In the genomic region with DNA sequence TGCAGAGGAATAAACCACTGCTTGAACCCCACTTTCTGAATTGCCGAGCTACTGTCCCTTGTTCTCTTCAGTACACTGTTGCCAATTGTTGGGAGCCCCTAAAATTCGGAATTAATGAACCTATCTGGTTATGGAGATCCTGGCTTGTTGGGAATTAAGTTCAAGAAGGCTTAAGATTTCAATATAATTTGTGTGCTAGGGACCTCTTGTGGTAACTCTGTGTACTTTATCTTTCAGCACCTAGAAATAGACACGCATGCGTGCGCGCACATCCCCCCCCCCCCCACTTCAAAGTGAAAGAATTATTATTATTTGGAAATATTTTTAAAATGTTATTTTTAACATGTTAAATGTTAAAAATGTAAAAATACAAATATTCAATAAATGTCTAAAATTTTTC, we compare ENCODE assay signal across 9 cellular contexts. TPM values are rescaled to one million over a fixed set of nuclear protein-coding genes. Genes with fewer than 3 reads are reported as not detected.
DNase-seq lines count a peak whose midpoint lies in the region; ATAC-seq and TF ChIP-seq lines count a peak whose summit lies in the region.
"Had no signal": no experiment of that assay in that cellular context is flagged by ENCODE, and none has a peak within 500 bp of the region (broad histone marks: within the 10 kb centered on the region; RNA-seq: fewer than 3 reads in every experiment).

No MANE protein-coding gene starts in this region.

- H2BK120ac ChIP-seq in H9 (ENCODE audit: low read depth, low read length, poor library complexity, severe bottlenecking) = no peak overlapping the region

- H3K27ac ChIP-seq in CD4-positive, CD25-positive, alpha-beta regulatory T cell (ENCODE audit: insufficient read depth, low read length, poor library complexity, severe bottlenecking) = no peak overlapping the region
- H3K27ac ChIP-seq in H9 (ENCODE audit: insufficient read length, low read depth, low read length) (no peak overlapping the region), PC-3 (ENCODE audit: low read length) (no peak overlapping the region), endodermal cell (ENCODE audit: low read depth, low read length) (no peak overlapping the region)

- peaks cover 10% of the 10 kb centered on the region for H3K27me3 Mint-ChIP-seq in CD4-positive, CD25-positive, alpha-beta regulatory T cell
- no peaks in the 10 kb centered on the region for H3K27me3 Mint-ChIP-seq in H9 (ENCODE audit: low read depth)
- H3K27me3 Mint-ChIP-seq in endodermal cell (ENCODE audit: insufficient read depth) = no peaks in the 10 kb centered on the region

- H3K56ac ChIP-seq in H9 (ENCODE audit: insufficient read length, low read depth, low read length) = no peak overlapping the region

- H3K36me3 Mint-ChIP-seq in CD4-positive, CD25-positive, alpha-beta regulatory T cell = no peaks in the 10 kb centered on the region
- H3K36me3 Mint-ChIP-seq in H9 (ENCODE audit: insufficient read depth in 1 of 3, low read depth in 3 of 3) = no peaks in the 10 kb centered on the region
- H3K36me3 Mint-ChIP-seq in endodermal cell (ENCODE audit: low read depth) = no peaks in the 10 kb centered on the region

- TF ChIP-seq CTCF in H9 (conservative IDR thresholded peaks at IDR 0.05) = peak; percentile 77
- peak; percentile 50; the same call in 1 of the 2 replicates for TF ChIP-seq CTCF in PC-3 (conservative IDR thresholded peaks at IDR 0.05; ENCODE audit: low read depth, low read length)
- TF ChIP-seq CTCF in endodermal cell (conservative IDR thresholded peaks at IDR 0.05) = peak; percentile 81
- TF ChIP-seq CTCF in mucosa of descending colon (IDR thresholded peaks at IDR 0.05) = peak; percentile 8

- no peaks in the 10 kb centered on the region for H3K36me3 ChIP-seq in CD4-positive, CD25-positive, alpha-beta regulatory T cell (ENCODE audit: control insufficient read depth, insufficient read depth, low read length)
- no peaks in the 10 kb centered on the region for H3K36me3 ChIP-seq in PC-3 (ENCODE audit: low read depth, low read length)
- H3K36me3 ChIP-seq in endodermal cell (ENCODE audit: control insufficient read depth, insufficient read depth, low read length) = no peaks in the 10 kb centered on the region
- no peaks in the 10 kb centered on the region for H3K36me3 ChIP-seq in mucosa of descending colon (ENCODE audit: low read depth)

- no peak overlapping the region for H3K4me3 ChIP-seq in CD4-positive, CD25-positive, alpha-beta regulatory T cell (ENCODE audit: low read depth, low read length)
- H3K4me3 ChIP-seq in PC-3 (ENCODE audit: low read length) = no peak overlapping the region
- H3K4me3 ChIP-seq in endodermal cell (ENCODE audit: low read length) = no peak overlapping the region
- H3K4me3 ChIP-seq in mucosa of descending colon = no peak overlapping the region

- no peaks in the 10 kb centered on the region for H3K4me1 ChIP-seq in CD4-positive, CD25-positive, alpha-beta regulatory T cell (ENCODE audit: control insufficient read depth, insufficient read depth, low read length, poor library complexity, severe bottlenecking)
- H3K4me1 ChIP-seq in H9 (ENCODE audit: insufficient read depth, low read length) (no peaks in the 10 kb centered on the region), PC-3 (ENCODE audit: insufficient read depth, low read length) (peaks cover 8% of the 10 kb centered on the region; the same call in 1 of the 2 replicates), endodermal cell (ENCODE audit: control insufficient read depth, insufficient read depth, low read length) (no peaks in the 10 kb centered on the region), mucosa of descending colon (ENCODE audit: low read depth) (no peaks in the 10 kb centered on the region)

- no peak overlapping the region for H2BK15ac ChIP-seq in H9 (ENCODE audit: low read depth, low read length)

- no CpG with 5 or more reads among the region's 6 CpGs for WGBS in H9 (ENCODE audit: extremely low coverage, insufficient read length, low lambda C conversion rate)
- WGBS in endodermal cell (ENCODE audit: insufficient coverage in 1 of 2, insufficient read length in 1 of 2), 2 experiments = 19 to 34% methylated on average over 2 of the region's 6 CpGs

- intact Hi-C loops in PC-3 (cut with micrococcal nuclease) (loop anchor here (1.0 to 5.0 kb wide), 3 partner anchors 153 to 246 kb away; partner anchors contain the start of genes GFM2, HEXB and NSA2), mucosa of descending colon (cut with DNase I, micrococcal nuclease) (loop anchor here in 1 of 2 donors (2.0 kb wide), 1 partner anchor 247 kb away; no protein-coding TSS in a partner anchor)

- no peaks in the 10 kb centered on the region for H3K79me1 ChIP-seq in H9 (ENCODE audit: insufficient read depth, low read depth, low read length, poor library complexity, severe bottlenecking)

- no peaks in the 10 kb centered on the region for H3K9me3 ChIP-seq in CD4-positive, CD25-positive, alpha-beta regulatory T cell (ENCODE audit: control insufficient read depth in 2 of 2, low read length in 2 of 2)
- H3K9me3 ChIP-seq in H9 (ENCODE audit: control insufficient read depth, low read depth, low read length) (no peaks in the 10 kb centered on the region), PC-3 (ENCODE audit: low read length) (no peaks in the 10 kb centered on the region), endodermal cell (ENCODE audit: control insufficient read depth, low read length) (peaks cover 11% of the 10 kb centered on the region), mucosa of descending colon (no peaks in the 10 kb centered on the region)

- no peaks in the 10 kb centered on the region for H3K23me2 ChIP-seq in H9 (ENCODE audit: insufficient read length, low read depth, low read length, poor library complexity, severe bottlenecking)

- no peaks in the 10 kb centered on the region for H3F3A ChIP-seq in PC-3 (ENCODE audit: low read length, unreplicated experiment)

- no peak overlapping the region for H3K14ac ChIP-seq in H9 (ENCODE audit: insufficient read depth, low read length)

- H3K27me3 ChIP-seq in CD4-positive, CD25-positive, alpha-beta regulatory T cell (ENCODE audit: control insufficient read depth, insufficient read depth, low read length) = peaks cover 2% of the 10 kb centered on the region
- H3K27me3 ChIP-seq in H9 (ENCODE audit: insufficient read depth, low read length) (no peaks in the 10 kb centered on the region), PC-3 (ENCODE audit: low read length) (no peaks in the 10 kb centered on the region), endodermal cell (ENCODE audit: control insufficient read depth, insufficient read depth, low read length, poor library complexity, severe bottlenecking) (no peaks in the 10 kb centered on the region)

- H3K4me2 ChIP-seq in H9 (ENCODE audit: insufficient read depth, insufficient read length, low read length) (no peak overlapping the region), PC-3 (ENCODE audit: low read length) (no peak overlapping the region)

- DNase-seq in CD4-positive, CD25-positive, alpha-beta regulatory T cell = peak in 2 of 3 donors; percentile 34 to 55
- no peak for DNase-seq in H9
- DNase-seq in PC-3 = peak; percentile 63
- peak; percentile 55 for DNase-seq in endodermal cell
- DNase-seq in mucosa of descending colon = no peak
- no peak for DNase-seq in stimulated activated CD4-positive, alpha-beta T cell treated with anti-CD3 and anti-CD28 coated beads, Interleukin-2, amount 100 ng/mL, for 48 hours
- no peak for DNase-seq in T-helper 9 cell

- CTCF ChIA-PET in PC-3 (lab: Charles Lee) = no interaction called here

- no peak overlapping the region for H3K23ac ChIP-seq in H9 (ENCODE audit: insufficient read length, low read depth, low read length)

- no peaks in the 10 kb centered on the region for H3K9me2 ChIP-seq in PC-3 (replicated peaks; ENCODE audit: low read length)

- no peak overlapping the region for H3K4ac ChIP-seq in H9 (ENCODE audit: low read depth, low read length)

- H3K79me2 ChIP-seq in H9 (ENCODE audit: insufficient read depth, low read length) (no peaks in the 10 kb centered on the region), PC-3 (ENCODE audit: low read length) (no peaks in the 10 kb centered on the region)

- H3K4me3 Mint-ChIP-seq in CD4-positive, CD25-positive, alpha-beta regulatory T cell = no peak overlapping the region
- no peak overlapping the region for H3K4me3 Mint-ChIP-seq in H9
- H3K4me3 Mint-ChIP-seq in endodermal cell = no peak overlapping the region
- H3K4me3 Mint-ChIP-seq: IgD-negative memory B cell had no signal

- no peak overlapping the region for H4K5ac ChIP-seq in H9 (ENCODE audit: insufficient read length, low read depth, low read length)

- ATAC-seq in CD4-positive, CD25-positive, alpha-beta regulatory T cell (ENCODE audit: low read depth in 2 of 2) = no peak
- ATAC-seq in PC-3 = no peak; the same call in 1 of the 2 replicates
- peak; percentile 60 for ATAC-seq in mucosa of descending colon
- ATAC-seq in GM18873 (IDR thresholded peaks at IDR 0.05; ENCODE audit: low FRiP score, unreplicated experiment) = no peak

- no peak overlapping the region for H3K27ac Mint-ChIP-seq in CD4-positive, CD25-positive, alpha-beta regulatory T cell
- H3K27ac Mint-ChIP-seq in H9 = no peak overlapping the region
- no peak overlapping the region for H3K27ac Mint-ChIP-seq in endodermal cell
- H3K27ac Mint-ChIP-seq: IgD-negative memory B cell had no signal

- no TSS peak for BruUV-seq in PC-3 (replicated peaks; lab: Mats Ljungman, UMichigan)

- H4K91ac ChIP-seq in H9 (ENCODE audit: insufficient read length, low read depth, low read length) = no peak overlapping the region

- peaks cover 0 to 1% (median 0%) of the 10 kb centered on the region in 7 donors for H3K9me3 Mint-ChIP-seq in CD4-positive, CD25-positive, alpha-beta regulatory T cell
- H3K9me3 Mint-ChIP-seq in H9 (peaks cover 7 to 8% of the 10 kb centered on the region in 2 experiments; a peak in 4 of 5 replicates), endodermal cell (peaks cover 9% of the 10 kb centered on the region)

- H2AK5ac ChIP-seq in H9 (ENCODE audit: insufficient read length, low read length) = no peak overlapping the region

- H4K20me1 ChIP-seq in H9 (ENCODE audit: control insufficient read depth, insufficient read depth, insufficient read length) (no peaks in the 10 kb centered on the region), PC-3 (ENCODE audit: low read length) (no peaks in the 10 kb centered on the region)

- no peak overlapping the region for H2BK5ac ChIP-seq in H9 (ENCODE audit: insufficient read length, low read length)

- no peak overlapping the region for H2BK20ac ChIP-seq in H9 (ENCODE audit: low read depth, low read length, poor library complexity, severe bottlenecking)

- no peak overlapping the region for H3T11ph ChIP-seq in H9 (ENCODE audit: low read length)

- H2AFZ ChIP-seq in H9 (ENCODE audit: low read length) = no peak overlapping the region
- H2AFZ ChIP-seq in PC-3 (ENCODE audit: low read length) = no peak overlapping the region

- no peak overlapping the region for H4K8ac ChIP-seq in H9 (replicated peaks; ENCODE audit: insufficient read length, low read depth, low read length)

- POLR2A ChIA-PET in PC-3 (lab: Charles Lee; ENCODE audit: unreplicated experiment) = interaction anchor here (0.6 kb wide), 1 partner anchor 417 kb away, joined by 20 read pairs; the partner anchor contains the start of gene HMGCR

- H3K9ac ChIP-seq in H9 (ENCODE audit: extremely low read depth, insufficient read length, low read length) = no peak overlapping the region
- H3K9ac ChIP-seq in PC-3 (ENCODE audit: low read length) = no peak overlapping the region
- H3K9ac ChIP-seq in endodermal cell (ENCODE audit: extremely low read depth, low read length, poor library complexity, severe bottlenecking) = no peak overlapping the region

- H2BK12ac ChIP-seq in H9 (ENCODE audit: insufficient read length, low read depth, low read length) = no peak overlapping the region

- peaks cover 0 to 2% (median 0%) of the 10 kb centered on the region in 4 donors for H3K4me1 Mint-ChIP-seq in CD4-positive, CD25-positive, alpha-beta regulatory T cell
- 0 out of 4 replicates have a peak, but pooled peaks cover 0 to 2% of the 10 kb centered on the region in 2 experiments for H3K4me1 Mint-ChIP-seq in H9
- no peaks in the 10 kb centered on the region for H3K4me1 Mint-ChIP-seq in endodermal cell

- H3K18ac ChIP-seq in H9 (ENCODE audit: insufficient read length, low read depth, low read length) = no peak overlapping the region

RNA-seq across cellular contexts. Expression of gene FAM169A, which starts 53.3 kb away (rescaled TPM):
- 7.4 TPM for total RNA-seq in CD4-positive, CD25-positive, alpha-beta regulatory T cell
- polyA plus RNA-seq in CD4-positive, CD25-positive, alpha-beta regulatory T cell = 1 to 10 TPM; 2.5 to 6.3 (median 4.5) TPM
- total RNA-seq in H9 (2021) = 63.1 and 67.7 TPM in 2 replicates
- total RNA-seq in PC-3 (2014; rRNA removed) = 10.6 and 11.2 TPM in 2 replicates
- 10 to 100 TPM; 49.8 to 50.5 TPM for total RNA-seq in endodermal cell
- 9.2 TPM for polyA plus RNA-seq in endodermal cell (2013, experiment 1 of 2)
- 7.9 TPM for polyA plus RNA-seq in endodermal cell (2013, experiment 2 of 2)
- 1 to 10 TPM; 2.7 to 4.1 (median 2.9) TPM for total RNA-seq in mucosa of descending colon

Comparison
In these comparisons a context has a peak if more than half of its experiments do, and no peak if none do; other contexts are left out.
1. DNase-seq: peak in CD4-positive, CD25-positive, alpha-beta regulatory T cell (2 of 3), PC-3 (single experiment) and endodermal cell (single experiment); none in H9 (single experiment), mucosa of descending colon (0 of 3), stimulated activated CD4-positive, alpha-beta T cell treated with anti-CD3 and anti-CD28 coated beads, Interleukin-2, amount 100 ng/mL, for 48 hours (0 of 2) and T-helper 9 cell (single experiment).
2. CTCF ChIP-seq: peak in every context shown above with its lines; median percentile 81 in endodermal cell; 77 in H9; 50 in PC-3; 8 in mucosa of descending colon.